In genomic region chr20:10433623-10434466, GRCh38 we compare ENCODE assay signal across 8 cellular contexts. TPM values are rescaled to one million over a fixed set of nuclear protein-coding genes. Genes with fewer than 3 reads are reported as not detected.
DNase-seq lines count a peak whose midpoint lies in the region; ATAC-seq and TF ChIP-seq lines count a peak whose summit lies in the region.

TSS of gene MKKS (minus strand) at chr20:10434222. CDS start at chr20:10413514, 20,708 bp downstream.

- H3K27ac ChIP-seq in SK-N-SH (ENCODE audit: low read depth in 2 of 2, low read length in 1 of 2): peak within 1 kb of the TSS; percentile 93 to 98
- peak within 1 kb of the TSS; percentile 95 for H3K27ac ChIP-seq in parathyroid adenoma
- peak within 1 kb of the TSS; percentile 82 to 87 for H3K27ac ChIP-seq in tibial artery

- peaks cover 7% of the 10 kb centered on the region for H3F3A ChIP-seq in SK-N-SH (replicated peaks; ENCODE audit: insufficient read depth)

- no peaks in the 10 kb centered on the region for H3K9me3 Mint-ChIP-seq in HFFc6
- H3K9me3 Mint-ChIP-seq in activated naive CD8-positive, alpha-beta T cell (ENCODE audit: low read depth): no peaks in the 10 kb centered on the region

- peak; percentile 92 for ATAC-seq in Right ventricle myocardium superior (ENCODE audit: poor library complexity)

- H3K4me3 ChIP-seq in NB4 (ENCODE audit: low read depth, low read length) (peak within 1 kb of the TSS; percentile 87), SK-N-SH (ENCODE audit: low read depth in 2 of 2, low read length in 1 of 2) (peak within 1 kb of the TSS; percentile 93 to 99), parathyroid adenoma (ENCODE audit: low read depth, low read length) (peak within 1 kb of the TSS; percentile 89), tibial artery (peak within 1 kb of the TSS; percentile 69 to 85)

- no peak for TF ChIP-seq RAD21 in SK-N-SH (IDR thresholded peaks at IDR 0.05; ENCODE audit: low read length)

- H3K27me3 ChIP-seq in SK-N-SH (ENCODE audit: insufficient read depth): no peaks in the 10 kb centered on the region
- H3K27me3 ChIP-seq in parathyroid adenoma (ENCODE audit: control insufficient read depth, insufficient read depth, low read length): no peaks in the 10 kb centered on the region
- no peaks in the 10 kb centered on the region for H3K27me3 ChIP-seq in tibial artery

- peak within 1 kb of the TSS; percentile 81 for H2AFZ ChIP-seq in SK-N-SH (ENCODE audit: low read depth)
- H2AFZ ChIP-seq in parathyroid adenoma: peak within 1 kb of the TSS; percentile 93

- peak; percentile 67 for TF ChIP-seq POLR2A in NB4 (IDR thresholded peaks at IDR 0.05; ENCODE audit: extremely low read depth, insufficient read length)

- peak in 1 of 2 experiments; percentile 10; a peak in 1 of 4 replicates for TF ChIP-seq EP300 in SK-N-SH (IDR thresholded peaks at IDR 0.05; ENCODE audit: borderline replicate concordance in 1 of 2, low read depth in 1 of 2, low read length in 1 of 2)

- peaks cover 10% of the 10 kb centered on the region for H3K36me3 Mint-ChIP-seq in HFFc6 (ENCODE audit: low read depth)
- H3K36me3 Mint-ChIP-seq in activated naive CD8-positive, alpha-beta T cell: no peaks in the 10 kb centered on the region

- H3K4me1 ChIP-seq in SK-N-SH (ENCODE audit: control insufficient read depth in 1 of 2, insufficient read depth in 2 of 2, low read depth in 1 of 2, low read length in 1 of 2): peaks cover 8 to 17% of the 10 kb centered on the region in 2 experiments; a peak in 3 of 4 replicates
- H3K4me1 ChIP-seq in parathyroid adenoma: peaks cover 5% of the 10 kb centered on the region
- H3K4me1 ChIP-seq in tibial artery: peaks cover 0 to 27% (median 13%) of the 10 kb centered on the region in 4 donors

- H3K4me1 Mint-ChIP-seq in HFFc6 (ENCODE audit: low read depth): peaks cover 33% of the 10 kb centered on the region
- peaks cover 58% of the 10 kb centered on the region for H3K4me1 Mint-ChIP-seq in activated naive CD8-positive, alpha-beta T cell (ENCODE audit: low read depth)

- H3K9me2 ChIP-seq in SK-N-SH: no peaks in the 10 kb centered on the region

- H3K79me2 ChIP-seq in SK-N-SH (ENCODE audit: insufficient read depth) (peaks cover 73% of the 10 kb centered on the region), parathyroid adenoma (peaks cover 15% of the 10 kb centered on the region)

- CTCF ChIA-PET in SK-N-SH (lab: Yijun Ruan, JAX): interaction anchor here (1.0 to 2.5 kb wide), 8 partner anchors 8 to 824 kb away, joined by 3 to 19 read pairs (median 4); no protein-coding TSS in a partner anchor

- intact Hi-C loops in Right ventricle myocardium superior (cut with DNase I) (no loop called here), tibial artery (cut with DNase I; ENCODE audit: low total_unique reads) (loop anchor here (10.0 kb wide), 2 partner anchors 219 to 241 kb away; partner anchors contain the start of genes JAG1 and SNAP25)

- peak within 1 kb of the TSS; percentile 94 for H3K27ac Mint-ChIP-seq in HFFc6
- peak within 1 kb of the TSS; percentile 98 for H3K27ac Mint-ChIP-seq in activated naive CD8-positive, alpha-beta T cell

- WGBS in SK-N-SH (ENCODE audit: low lambda C conversion rate): under 1% methylated on average over 38 of the region's 73 CpGs

- H3K4me3 Mint-ChIP-seq in HFFc6: peak within 1 kb of the TSS; percentile 97
- H3K4me3 Mint-ChIP-seq in activated naive CD8-positive, alpha-beta T cell: peak within 1 kb of the TSS; percentile 96

- H3K36me3 ChIP-seq in SK-N-SH (replicated peaks in 1 of 2; ENCODE audit: control insufficient read depth in 1 of 2, insufficient read depth in 2 of 2, low read length in 1 of 2) (peaks cover 0 to 17% of the 10 kb centered on the region in 2 experiments), parathyroid adenoma (ENCODE audit: control insufficient read depth, insufficient read depth, low read length) (no peaks in the 10 kb centered on the region), tibial artery (no peaks in the 10 kb centered on the region)

- H4K20me1 ChIP-seq in SK-N-SH (ENCODE audit: insufficient read depth): no peaks in the 10 kb centered on the region

- peak within 1 kb of the TSS; percentile 82 for H3K9ac ChIP-seq in SK-N-SH
- peak within 1 kb of the TSS; percentile 28 for H3K9ac ChIP-seq in parathyroid adenoma

- H3K4me2 ChIP-seq in SK-N-SH: peak within 1 kb of the TSS; percentile 91
- peak within 1 kb of the TSS; percentile 91 for H3K4me2 ChIP-seq in parathyroid adenoma (ENCODE audit: low read length)

- POLR2A ChIA-PET in SK-N-SH (lab: Yijun Ruan, JAX): interaction anchor here (0.7 to 2.6 kb wide), 13 partner anchors 9 to 595 kb away, joined by 3 to 24 read pairs (median 3); partner anchors contain the start of gene SNAP25

- H3K9me3 ChIP-seq in SK-N-SH: no peaks in the 10 kb centered on the region
- H3K9me3 ChIP-seq in parathyroid adenoma (ENCODE audit: control insufficient read depth, low read length): no peaks in the 10 kb centered on the region
- no peaks in the 10 kb centered on the region for H3K9me3 ChIP-seq in tibial artery

- DNase-seq in GM10266 (ENCODE audit: extremely low spot score) (peak; percentile 71), HFFc6 (peak; percentile 90), NB4 (ENCODE audit: low read depth) (peak; percentile 94), SK-N-SH (peak; percentile 90), Right ventricle myocardium superior (peak; percentile 94), tibial artery (peak; percentile 82 to 93)

- no peak for TF ChIP-seq CTCF in GM10266 (IDR thresholded peaks at IDR 0.05; ENCODE audit: control insufficient read depth, insufficient read depth, low read depth, missing control alignments)
- TF ChIP-seq CTCF in HFFc6 (IDR thresholded peaks at IDR 0.05): no peak; the same call in 1 of the 2 replicates
- TF ChIP-seq CTCF in NB4 (IDR thresholded peaks at IDR 0.05; ENCODE audit: low read depth, low read length): no peak
- TF ChIP-seq CTCF in SK-N-SH (IDR thresholded peaks at IDR 0.05): peak; percentile 14; the same call in 1 of the 2 replicates
- no peak for TF ChIP-seq CTCF in parathyroid adenoma (IDR thresholded peaks at IDR 0.05)
- peak in 1 of 2 experiments; percentile 7 for TF ChIP-seq CTCF in tibial artery (IDR thresholded peaks at IDR 0.05)

- peaks cover 2% of the 10 kb centered on the region; the same call in 1 of the 2 replicates for H3K27me3 Mint-ChIP-seq in HFFc6 (ENCODE audit: insufficient read depth)
- no peaks in the 10 kb centered on the region for H3K27me3 Mint-ChIP-seq in activated naive CD8-positive, alpha-beta T cell

TF ChIP-seq in SK-N-SH, 30 proteins besides CTCF, POLR2A, EP300 and RAD21 (continues in another document):
- peak; percentile 90 for TF ChIP-seq MAX (IDR thresholded peaks at IDR 0.05; ENCODE audit: low read depth)
- no peak for TF ChIP-seq TEAD4 (IDR thresholded peaks at IDR 0.05; ENCODE audit: borderline replicate concordance, insufficient read depth)
- no peak for TF ChIP-seq USF1 (IDR thresholded peaks at IDR 0.05; ENCODE audit: borderline replicate concordance, low read depth)
- TF ChIP-seq FOXJ3 (CRISPR knock-in tag; IDR thresholded peaks at IDR 0.05): no peak
- peak; percentile 70; the same call in 1 of the 2 replicates for TF ChIP-seq TAF1 (IDR thresholded peaks at IDR 0.05; ENCODE audit: borderline replicate concordance, low read depth, low read length)
- TF ChIP-seq RCOR1 (IDR thresholded peaks at IDR 0.05; ENCODE audit: low read length): no peak
- TF ChIP-seq JUND (IDR thresholded peaks at IDR 0.05): no peak; the same call in 1 of the 2 replicates
- TF ChIP-seq ELF1 (IDR thresholded peaks at IDR 0.05): no peak; the same call in 1 of the 2 replicates
- TF ChIP-seq CHD2 (IDR thresholded peaks at IDR 0.05; ENCODE audit: low read length, partially characterized antibody): no peak
- TF ChIP-seq REST (IDR thresholded peaks at IDR 0.05; ENCODE audit: low read depth, low read length): 0 out of 2 replicates have a peak, but pooled peaks have one; percentile 24
- TF ChIP-seq RXRA (IDR thresholded peaks at IDR 0.05; ENCODE audit: borderline replicate concordance, low read depth): no peak

RNA-seq across cellular contexts. Expression of gene MKKS, which starts in this region (rescaled TPM):
- total RNA-seq in HFFc6 (2021; fragmentation: NEBNext Ultra II Directional; extraction: Animal tissue kit (Norgen Biotek cat#: 25700)): 10 to 100 TPM in 1 of 6 experiments, 1 to 10 TPM in 5; 6.0 to 10.0 (median 8.0) TPM
- 10.1 and 13.3 TPM in 2 replicates for polyA plus RNA-seq in SK-N-SH (2012; rRNA removed)
- 13.4 and 16.0 TPM in 2 replicates for polyA plus RNA-seq in SK-N-SH (2012; cell fraction: cytosol; rRNA removed)
- 4.6 and 8.3 TPM in 2 replicates for polyA plus RNA-seq in SK-N-SH (2012; cell fraction: nucleus; rRNA removed)
- total RNA-seq in Right ventricle myocardium superior: 27.2 TPM

Comparison
In these comparisons a context has a peak if more than half of its experiments do, and no peak if none do; other contexts are left out.
1. Peak in every context shown above with its lines: DNase-seq, ATAC-seq, H3K4me3 ChIP-seq and H3K27ac ChIP-seq.